18 cellular contexts compared by ENCODE assay signal in the genomic region with DNA sequence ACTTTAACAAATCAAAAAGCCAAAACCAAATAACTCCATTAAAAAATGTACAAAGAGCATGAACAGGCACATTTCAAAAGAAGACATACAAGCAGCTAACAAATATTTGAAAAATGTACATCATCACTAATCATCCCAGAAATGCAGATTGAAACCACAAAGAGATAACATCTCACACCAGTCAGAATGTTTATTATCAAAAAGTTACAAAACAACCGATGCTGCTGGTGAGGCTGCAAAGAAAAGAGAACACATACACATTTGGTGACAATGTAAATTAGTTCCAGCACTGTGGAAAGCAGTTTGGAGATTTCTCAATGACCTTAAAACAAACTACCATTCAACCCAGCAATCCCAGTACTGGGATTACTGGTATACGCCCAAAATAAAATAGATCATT.
"Had no signal": no experiment of that assay in that cellular context is flagged by ENCODE, and none has a peak within 500 bp of the region (broad histone marks: within the 10 kb centered on the region; RNA-seq: fewer than 3 reads in every experiment).

No MANE protein-coding gene starts in this region.

- DNase-seq: IMR-90, Kasumi-1, MM.1S, NCI-H1092 treated with DMSO at 0.1 percent for 48 hours, NCI-H1436, NCI-H187 treated with DMSO at 0.1 percent for 48 hours, NCI-H2029 treated with DMSO at 0.1 percent for 48 hours, NCI-H2171 treated with DMSO at 0.1 percent for 48 hours, NCI-H524, NCI-H774, Right ventricle myocardium superior, RPMI8226, SIG-M5 had no signal

- H3K4me1 ChIP-seq: SJSA1 had no signal

- H3K36me3 ChIP-seq: SJSA1 had no signal

- ATAC-seq: HepG2 had no signal

- H3K27me3 ChIP-seq: SJSA1 had no signal

- H3K4me3 ChIP-seq: SJSA1, SK-N-MC had no signal

- H3K9me3 ChIP-seq: SJSA1 had no signal

- H3K9ac ChIP-seq: KMS-11 had no signal

- FAIRE-seq: HepG2, RCC 7860 had no signal

- H3K4me2 ChIP-seq: KMS-11 had no signal

- H3K27ac ChIP-seq: KMS-11, SJSA1, SK-N-MC had no signal
